Comparison of ENCODE assay signal across 31 cellular contexts in genomic region chr5:59002162-59002825, GRCh38.
DNase-seq lines count a peak whose midpoint lies in the region; ATAC-seq and TF ChIP-seq lines count a peak whose summit lies in the region.
"Had no signal": no experiment of that assay in that cellular context is flagged by ENCODE, and none has a peak within 500 bp of the region (broad histone marks: within the 10 kb centered on the region; RNA-seq: fewer than 3 reads in every experiment).

No MANE protein-coding gene starts in this region.

- H3F3A ChIP-seq in smooth muscle cell (ENCODE audit: low read depth): no peaks in the 10 kb centered on the region

- H3K4me3 Mint-ChIP-seq in activated T-cell treated with anti-CD3 and anti-CD28 coated beads, Interleukin-2, amount 50 U/mL, for 72 hours: peak overlapping the region; percentile 5 to 62
- peak overlapping the region; percentile 30 for H3K4me3 Mint-ChIP-seq in activated T-helper 17 cell treated with anti-CD3 and anti-CD28 coated beads, Interleukin-2, amount 50 U/mL, for 72 hours
- no peak overlapping the region for H3K4me3 Mint-ChIP-seq in mesothelial cell of epicardium
- H3K4me3 Mint-ChIP-seq: neural progenitor cell had no signal

- ATAC-seq in activated T-cell treated with anti-CD3 and anti-CD28 coated beads, Interleukin-2, amount 50 U/mL, for 72 hours (replicated peaks in 1 of 2): peak in 1 of 2 donors; percentile 70
- peak; percentile 31 for ATAC-seq in activated T-helper 17 cell treated with anti-CD3 and anti-CD28 coated beads, Interleukin-2, amount 50 U/mL, for 72 hours (replicated peaks)
- no peak for ATAC-seq in GM19455 (IDR thresholded peaks at IDR 0.05; ENCODE audit: unreplicated experiment)
- ATAC-seq in HG03460 (IDR thresholded peaks at IDR 0.05; ENCODE audit: unreplicated experiment): no peak
- ATAC-seq: body of pancreas; stimulated activated naive CD8-positive, alpha-beta T cell treated with anti-CD3 and anti-CD28 coated beads, Interleukin-15, Interleukin-2, amounts not matched to agents 100 U/mL and 50 U/mL, for 24 hours had no signal

- H3K4me1 ChIP-seq in smooth muscle cell (ENCODE audit: low read depth): peaks cover 9% of the 10 kb centered on the region
- H3K4me1 ChIP-seq: adrenal gland, body of pancreas, HAP-1 had no signal

- 63% methylated on average over 1 of the region's 1 CpG for WGBS in smooth muscle cell (ENCODE audit: low lambda C conversion rate)

- TF ChIP-seq CTCF in mesothelial cell of epicardium (IDR thresholded peaks at IDR 0.05; ENCODE audit: unreplicated experiment) (no peak), smooth muscle cell (IDR thresholded peaks at IDR 0.05; ENCODE audit: borderline replicate concordance, insufficient read depth, poor library complexity, severe bottlenecking) (no peak)

- peaks cover 9 to 18% of the 10 kb centered on the region in 2 donors for H3K36me3 Mint-ChIP-seq in activated T-cell treated with anti-CD3 and anti-CD28 coated beads, Interleukin-2, amount 50 U/mL, for 72 hours (ENCODE audit: insufficient read depth in 2 of 2)
- peaks cover 87% of the 10 kb centered on the region for H3K36me3 Mint-ChIP-seq in activated T-helper 17 cell treated with anti-CD3 and anti-CD28 coated beads, Interleukin-2, amount 50 U/mL, for 72 hours (ENCODE audit: low read depth)
- no peaks in the 10 kb centered on the region for H3K36me3 Mint-ChIP-seq in mesothelial cell of epicardium
- H3K36me3 Mint-ChIP-seq: neural progenitor cell had no signal

- H2AFZ ChIP-seq in smooth muscle cell (ENCODE audit: low read depth): no peak overlapping the region
- H2AFZ ChIP-seq: neural progenitor cell had no signal

- H3K27me3 Mint-ChIP-seq in activated T-cell treated with anti-CD3 and anti-CD28 coated beads, Interleukin-2, amount 50 U/mL, for 72 hours (ENCODE audit: low read depth): no peaks in the 10 kb centered on the region
- no peaks in the 10 kb centered on the region for H3K27me3 Mint-ChIP-seq in activated T-helper 17 cell treated with anti-CD3 and anti-CD28 coated beads, Interleukin-2, amount 50 U/mL, for 72 hours
- no peaks in the 10 kb centered on the region for H3K27me3 Mint-ChIP-seq in mesothelial cell of epicardium (ENCODE audit: low read depth)

- H3K9me3 ChIP-seq in smooth muscle cell (replicated peaks; ENCODE audit: low read depth): no peaks in the 10 kb centered on the region
- H3K9me3 ChIP-seq: adrenal gland, BE2C, body of pancreas, HAP-1, sigmoid colon, thoracic aorta had no signal

- no peaks in the 10 kb centered on the region for H3K36me3 ChIP-seq in smooth muscle cell (ENCODE audit: low read depth)
- H3K36me3 ChIP-seq: adrenal gland, HAP-1, neural progenitor cell, sigmoid colon, thoracic aorta had no signal

- no peaks in the 10 kb centered on the region for H3K27me3 ChIP-seq in smooth muscle cell (ENCODE audit: low read depth)
- H3K27me3 ChIP-seq: adrenal gland, BE2C, body of pancreas, neural progenitor cell, sigmoid colon had no signal

- no peak overlapping the region for H3K27ac ChIP-seq in smooth muscle cell (ENCODE audit: low read depth)
- H3K27ac ChIP-seq: adrenal gland, body of pancreas, neural progenitor cell, thoracic aorta had no signal

- no peak overlapping the region for H3K9ac ChIP-seq in smooth muscle cell (ENCODE audit: low read depth)
- H3K9ac ChIP-seq: neural progenitor cell had no signal

- H3K79me2 ChIP-seq in smooth muscle cell (ENCODE audit: low read depth): peaks cover 100% of the 10 kb centered on the region

- peak overlapping the region; percentile 9 for H3K4me2 ChIP-seq in smooth muscle cell
- H3K4me2 ChIP-seq: neural progenitor cell had no signal

- peaks cover 96% of the 10 kb centered on the region for H4K20me1 ChIP-seq in smooth muscle cell (ENCODE audit: low read depth)

- H3K27ac Mint-ChIP-seq in activated T-cell treated with anti-CD3 and anti-CD28 coated beads, Interleukin-2, amount 50 U/mL, for 72 hours: peak overlapping the region; percentile 78
- peak overlapping the region; percentile 28 for H3K27ac Mint-ChIP-seq in activated T-helper 17 cell treated with anti-CD3 and anti-CD28 coated beads, Interleukin-2, amount 50 U/mL, for 72 hours
- H3K27ac Mint-ChIP-seq in mesothelial cell of epicardium: peak overlapping the region; percentile 60

- DNase-seq in activated T-cell treated with anti-CD3 and anti-CD28 coated beads, Interleukin-2, amount 50 U/mL, for 72 hours: no peak
- DNase-seq in activated T-cell treated with anti-CD3 and anti-CD28 coated beads, Interleukin-2, amount 50 U/mL, for 1 hour: no peak
- DNase-seq in mesothelial cell of epicardium (ENCODE audit: low spot score in 2 of 2, unreplicated experiment in 2 of 2): no peak
- no peak for DNase-seq in smooth muscle cell (lab: John Stamatoyannopoulos, UW; ENCODE audit: unreplicated experiment)
- no peak for DNase-seq in EL
- DNase-seq: activated CD4-positive, alpha-beta T cell treated with anti-CD3 and anti-CD28 coated beads, Interleukin-2, amount 50 U/mL, for 4 hours; activated CD8-positive, alpha-beta memory T cell treated with anti-CD3 and anti-CD28 coated beads, Interleukin-2, amount 50 U/mL, for 48 hours; activated gamma-delta T cell treated with Interleukin-2 at 50 U/mL for 16 hours; adrenal gland; BE2C; body of pancreas; CD8-positive, alpha-beta memory T cell; GDM1; kidney; NCI-H1092 treated with DMSO at 0.1 percent for 48 hours; NCI-H187 treated with DMSO at 0.1 percent for 48 hours; NCI-H2171 treated with DMSO at 0.1 percent for 48 hours; NCI-H524; NK-92 treated with Interleukin-12 subunit alpha and Interleukin-12 subunit beta, amount 100 ng/mL, for 24 hours; SIG-M5; sigmoid colon; stimulated activated naive CD8-positive, alpha-beta T cell treated with anti-CD3 and anti-CD28 coated beads, Interleukin-15, Interleukin-2, amounts not matched to agents 100 U/mL and 50 U/mL, for 24 hours; SW 1271; T1000 had no signal

- no peaks in the 10 kb centered on the region for H3K9me3 Mint-ChIP-seq in activated T-cell treated with anti-CD3 and anti-CD28 coated beads, Interleukin-2, amount 50 U/mL, for 72 hours
- no peaks in the 10 kb centered on the region for H3K9me3 Mint-ChIP-seq in activated T-helper 17 cell treated with anti-CD3 and anti-CD28 coated beads, Interleukin-2, amount 50 U/mL, for 72 hours
- H3K9me3 Mint-ChIP-seq in mesothelial cell of epicardium: no peaks in the 10 kb centered on the region
- H3K9me3 Mint-ChIP-seq: CD8-positive, alpha-beta memory T cell; neural progenitor cell had no signal

- H3K4me3 ChIP-seq in smooth muscle cell: no peak overlapping the region
- H3K4me3 ChIP-seq: adrenal gland, body of pancreas, HAP-1, lung, neural progenitor cell, sigmoid colon, thoracic aorta had no signal

- H3K4me1 Mint-ChIP-seq in activated T-cell treated with anti-CD3 and anti-CD28 coated beads, Interleukin-2, amount 50 U/mL, for 72 hours (ENCODE audit: low read depth): peaks cover 72% of the 10 kb centered on the region
- peaks cover 54% of the 10 kb centered on the region for H3K4me1 Mint-ChIP-seq in activated T-helper 17 cell treated with anti-CD3 and anti-CD28 coated beads, Interleukin-2, amount 50 U/mL, for 72 hours
- peaks cover 42% of the 10 kb centered on the region for H3K4me1 Mint-ChIP-seq in mesothelial cell of epicardium

Comparison
In these comparisons a context has a peak if more than half of its experiments do, and no peak if none do; other contexts are left out.
1. H3K27ac Mint-ChIP-seq: peak in every context shown above with its lines; median percentile 78 in activated T-cell treated with anti-CD3 and anti-CD28 coated beads, Interleukin-2, amount 50 U/mL, for 72 hours; 60 in mesothelial cell of epicardium; 28 in activated T-helper 17 cell treated with anti-CD3 and anti-CD28 coated beads, Interleukin-2, amount 50 U/mL, for 72 hours.